9 cellular contexts compared by ENCODE assay signal in genomic region chr1:184539580-184539979, GRCh38.
"Had no signal": no experiment of that assay in that cellular context is flagged by ENCODE, and none has a peak within 500 bp of the region (broad histone marks: within the 10 kb centered on the region; RNA-seq: fewer than 3 reads in every experiment).

No MANE protein-coding gene starts in this region.

- ATAC-seq: GM23338 had no signal

- H3K4me1 Mint-ChIP-seq: H9 had no signal

- DNase-seq: H9, HCEC 1CT, IMR-90, KBM-7 had no signal

- H3K9ac ChIP-seq: KMS-11 had no signal

- H3K4me3 ChIP-seq: GM23338 had no signal

- H3K27ac Mint-ChIP-seq: GM23338, H9 had no signal

- H3K27ac ChIP-seq: HL-60, KMS-11 had no signal

- H2AFZ ChIP-seq: GM23338 had no signal

- H3K4me3 Mint-ChIP-seq: GM23338, H9 had no signal

- H3K4me2 ChIP-seq: GM23338, KMS-11 had no signal

- FAIRE-seq: H1, H54 had no signal
